In the genomic region with DNA sequence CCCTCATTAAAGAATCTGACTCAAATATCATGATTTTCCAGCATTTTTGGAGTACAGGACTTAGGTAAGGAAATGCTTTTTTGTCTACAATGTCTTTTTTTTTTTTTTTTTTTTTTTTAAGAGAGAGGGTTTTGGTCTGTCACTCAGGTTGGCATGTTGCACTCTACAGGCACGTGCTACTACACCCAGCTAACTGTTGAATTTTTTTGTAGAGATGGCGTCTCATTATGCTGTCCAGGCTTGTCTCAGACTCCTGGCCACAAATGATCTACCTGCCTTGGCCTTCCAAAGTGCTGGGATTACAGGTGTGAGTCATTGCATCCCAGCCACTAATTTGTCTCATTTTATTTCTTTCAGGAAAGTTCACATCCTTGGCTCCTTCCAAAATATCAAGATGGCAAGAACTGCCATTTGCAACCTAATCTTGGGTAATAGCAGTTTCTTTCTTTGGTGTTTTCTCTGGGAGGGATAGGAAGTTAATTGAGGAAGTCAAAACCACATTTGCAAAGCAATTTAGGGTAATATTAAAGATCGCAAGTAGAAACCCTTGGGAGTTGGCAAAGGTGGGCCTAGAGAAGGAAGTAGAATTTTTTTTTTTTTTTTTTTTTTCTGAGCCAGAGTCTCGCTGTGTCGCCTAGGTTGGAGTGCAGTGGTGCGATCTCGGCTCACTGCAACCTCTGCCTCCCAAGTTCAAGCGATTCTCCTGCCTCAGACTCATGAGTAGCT, we compare ENCODE assay signal across 16 cellular contexts. TPM values are rescaled to one million over a fixed set of nuclear protein-coding genes. Genes with fewer than 3 reads are reported as not detected.
DNase-seq lines count a peak whose midpoint lies in the region; ATAC-seq and TF ChIP-seq lines count a peak whose summit lies in the region.
"Had no signal": no experiment of that assay in that cellular context is flagged by ENCODE, and none has a peak within 500 bp of the region (broad histone marks: within the 10 kb centered on the region; RNA-seq: fewer than 3 reads in every experiment).

No MANE protein-coding gene starts in this region.

- H3K4me3 ChIP-seq in upper lobe of right lung, result no peak overlapping the region
- no peak overlapping the region for H3K4me3 ChIP-seq in suprapubic skin
- H3K4me3 ChIP-seq: gastroesophageal sphincter, prostate gland had no signal

- H3K27me3 ChIP-seq in upper lobe of right lung (no peaks in the 10 kb centered on the region), suprapubic skin (no peaks in the 10 kb centered on the region)
- H3K27me3 ChIP-seq: gastroesophageal sphincter had no signal

- no peak for TF ChIP-seq EP300 in suprapubic skin (IDR thresholded peaks at IDR 0.05)

- peaks cover 27% of the 10 kb centered on the region for H3K36me3 Mint-ChIP-seq in stimulated activated naive CD8-positive, alpha-beta T cell treated with anti-CD3 and anti-CD28 coated beads, Interleukin-15, Interleukin-2, amounts not matched to agents 100 ng/mL and 50 ng/mL, for 24 hours (ENCODE audit: low read depth)
- peaks cover 32% of the 10 kb centered on the region for H3K36me3 Mint-ChIP-seq in dendritic cell treated with granulocyte-macrophage colony-stimulating factor and Interleukin-4, amounts not matched to agents 40 ng/mL and 50 ng/mL, for 4 days (ENCODE audit: low read depth)

- H3K9me3 Mint-ChIP-seq in stimulated activated naive CD8-positive, alpha-beta T cell treated with anti-CD3 and anti-CD28 coated beads, Interleukin-15, Interleukin-2, amounts not matched to agents 100 ng/mL and 50 ng/mL, for 24 hours, result no peaks in the 10 kb centered on the region
- no peaks in the 10 kb centered on the region for H3K9me3 Mint-ChIP-seq in dendritic cell treated with granulocyte-macrophage colony-stimulating factor and Interleukin-4, amounts not matched to agents 40 ng/mL and 50 ng/mL, for 4 days

- H3K4me1 ChIP-seq in upper lobe of right lung, result no peaks in the 10 kb centered on the region
- no peaks in the 10 kb centered on the region for H3K4me1 ChIP-seq in suprapubic skin
- H3K4me1 ChIP-seq: prostate gland had no signal

- H3K36me3 ChIP-seq in upper lobe of right lung (peaks cover 32% of the 10 kb centered on the region), suprapubic skin (peaks cover 33% of the 10 kb centered on the region)
- H3K36me3 ChIP-seq: prostate gland had no signal

- POLR2A ChIA-PET in RWPE1 (lab: Yijun Ruan, JAX; ENCODE audit: low non-redundant PET), result no interaction called here

- DNase-seq in stimulated activated naive CD8-positive, alpha-beta T cell treated with anti-CD3 and anti-CD28 coated beads, Interleukin-15, Interleukin-2, amounts not matched to agents 100 U/mL and 50 U/mL, for 24 hours, result no peak
- DNase-seq in RWPE1 (ENCODE audit: low spot score) (peak; percentile 47), upper lobe of right lung (no peak), suprapubic skin (ENCODE audit: low spot score in 2 of 2) (no peak)
- DNase-seq: activated naive CD4-positive, alpha-beta T cell; effector memory CD4-positive, alpha-beta T cell; NCI-H1417; NCI-H226; RPMI8226; stimulated activated CD4-positive, alpha-beta T cell treated with anti-CD3 and anti-CD28 coated beads, Interleukin-12 subunit alpha, Interleukin-12 subunit beta, amount 100 ng/mL, for 4 hours had no signal

- CTCF ChIA-PET in RWPE1 (lab: Yijun Ruan, JAX), result no interaction called here

- H3K4me3 Mint-ChIP-seq in stimulated activated naive CD8-positive, alpha-beta T cell treated with anti-CD3 and anti-CD28 coated beads, Interleukin-15, Interleukin-2, amounts not matched to agents 100 ng/mL and 50 ng/mL, for 24 hours, result no peak overlapping the region
- no peak overlapping the region for H3K4me3 Mint-ChIP-seq in dendritic cell treated with granulocyte-macrophage colony-stimulating factor and Interleukin-4, amounts not matched to agents 40 ng/mL and 50 ng/mL, for 4 days

- no peak for ATAC-seq in stimulated activated naive CD8-positive, alpha-beta T cell treated with anti-CD3 and anti-CD28 coated beads, Interleukin-15, Interleukin-2, amounts not matched to agents 100 U/mL and 50 U/mL, for 24 hours
- ATAC-seq in upper lobe of right lung (peak; percentile 73), SK-N-SH treated with all-trans-retinoic acid at 6 μM for 48 hours (no peak), HG03159 (IDR thresholded peaks at IDR 0.05; ENCODE audit: unreplicated experiment) (no peak)
- ATAC-seq: gastroesophageal sphincter had no signal

- TF ChIP-seq CTCF in RWPE1 (conservative IDR thresholded peaks at IDR 0.05; ENCODE audit: low read depth) (no peak), upper lobe of right lung (IDR thresholded peaks at IDR 0.05) (no peak), suprapubic skin (IDR thresholded peaks at IDR 0.05) (no peak)

- intact Hi-C loops in dendritic cell treated with granulocyte-macrophage colony-stimulating factor and Interleukin-4, amounts not matched to agents 40 ng/mL and 50 ng/mL, for 4 days (cut with micrococcal nuclease), result no loop called here
- intact Hi-C loops in upper lobe of right lung (cut with DNase I), result no loop called here

- 78% methylated on average over 8 of the region's 8 CpGs for WGBS in suprapubic skin

- H3K27ac ChIP-seq in RWPE1 (peak overlapping the region; percentile 71), upper lobe of right lung (no peak overlapping the region), suprapubic skin (no peak overlapping the region)
- H3K27ac ChIP-seq: gastroesophageal sphincter, prostate gland had no signal

- TF ChIP-seq POLR2A in suprapubic skin (IDR thresholded peaks at IDR 0.05), result no peak

- H3K4me1 Mint-ChIP-seq in stimulated activated naive CD8-positive, alpha-beta T cell treated with anti-CD3 and anti-CD28 coated beads, Interleukin-15, Interleukin-2, amounts not matched to agents 100 ng/mL and 50 ng/mL, for 24 hours (ENCODE audit: low read depth), result peaks cover 9% of the 10 kb centered on the region
- H3K4me1 Mint-ChIP-seq in dendritic cell treated with granulocyte-macrophage colony-stimulating factor and Interleukin-4, amounts not matched to agents 40 ng/mL and 50 ng/mL, for 4 days (ENCODE audit: low read depth), result peaks cover 10% of the 10 kb centered on the region

- peak overlapping the region; percentile 7 for H3K27ac Mint-ChIP-seq in stimulated activated naive CD8-positive, alpha-beta T cell treated with anti-CD3 and anti-CD28 coated beads, Interleukin-15, Interleukin-2, amounts not matched to agents 100 ng/mL and 50 ng/mL, for 24 hours
- peak overlapping the region; percentile 36 for H3K27ac Mint-ChIP-seq in dendritic cell treated with granulocyte-macrophage colony-stimulating factor and Interleukin-4, amounts not matched to agents 40 ng/mL and 50 ng/mL, for 4 days

- H3K27me3 Mint-ChIP-seq in stimulated activated naive CD8-positive, alpha-beta T cell treated with anti-CD3 and anti-CD28 coated beads, Interleukin-15, Interleukin-2, amounts not matched to agents 100 ng/mL and 50 ng/mL, for 24 hours, result no peaks in the 10 kb centered on the region
- no peaks in the 10 kb centered on the region for H3K27me3 Mint-ChIP-seq in dendritic cell treated with granulocyte-macrophage colony-stimulating factor and Interleukin-4, amounts not matched to agents 40 ng/mL and 50 ng/mL, for 4 days

- H3K9me3 ChIP-seq in upper lobe of right lung (no peaks in the 10 kb centered on the region), suprapubic skin (no peaks in the 10 kb centered on the region)
- H3K9me3 ChIP-seq: gastroesophageal sphincter, prostate gland had no signal

TF ChIP-seq in SK-N-SH treated with all-trans-retinoic acid at 6 μM for 48 hours, 23 proteins besides CTCF, POLR2A, EP300 and RAD21 (continues in another document):
- no peak for TF ChIP-seq CSDC2 (CRISPR knock-in tag; IDR thresholded peaks at IDR 0.05)
- TF ChIP-seq ARNTL (CRISPR knock-in tag; IDR thresholded peaks at IDR 0.05; ENCODE audit: borderline replicate concordance, low read depth), result no peak
- TF ChIP-seq TCF4 (CRISPR knock-in tag; IDR thresholded peaks at IDR 0.05; ENCODE audit: borderline replicate concordance), result no peak
- no peak for TF ChIP-seq ESRRG (CRISPR knock-in tag; IDR thresholded peaks at IDR 0.05)
- TF ChIP-seq, protein P1, sequence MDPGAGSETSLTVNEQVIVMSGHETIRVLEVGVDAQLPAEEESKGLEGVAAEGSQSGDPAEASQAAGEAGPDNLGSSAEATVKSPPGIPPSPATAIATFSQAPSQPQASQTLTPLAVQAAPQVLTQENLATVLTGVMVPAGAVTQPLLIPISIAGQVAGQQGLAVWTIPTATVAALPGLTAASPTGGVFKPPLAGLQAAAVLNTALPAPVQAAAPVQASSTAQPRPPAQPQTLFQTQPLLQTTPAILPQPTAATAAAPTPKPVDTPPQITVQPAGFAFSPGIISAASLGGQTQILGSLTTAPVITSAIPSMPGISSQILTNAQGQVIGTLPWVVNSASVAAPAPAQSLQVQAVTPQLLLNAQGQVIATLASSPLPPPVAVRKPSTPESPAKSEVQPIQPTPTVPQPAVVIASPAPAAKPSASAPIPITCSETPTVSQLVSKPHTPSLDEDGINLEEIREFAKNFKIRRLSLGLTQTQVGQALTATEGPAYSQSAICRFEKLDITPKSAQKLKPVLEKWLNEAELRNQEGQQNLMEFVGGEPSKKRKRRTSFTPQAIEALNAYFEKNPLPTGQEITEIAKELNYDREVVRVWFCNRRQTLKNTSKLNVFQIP (CRISPR knock-in tag; IDR thresholded peaks at IDR 0.05; ENCODE audit: borderline replicate concordance, low read depth), result no peak
- no peak for TF ChIP-seq ZNF8 (CRISPR knock-in tag; IDR thresholded peaks at IDR 0.05)
- TF ChIP-seq TOX (CRISPR knock-in tag; IDR thresholded peaks at IDR 0.05; ENCODE audit: borderline replicate concordance), result no peak
- no peak for TF ChIP-seq OSR1 (CRISPR knock-in tag; IDR thresholded peaks at IDR 0.05)
- TF ChIP-seq GLIS3 (CRISPR knock-in tag; IDR thresholded peaks at IDR 0.05), result no peak
- no peak for TF ChIP-seq PATZ1 (CRISPR knock-in tag; IDR thresholded peaks at IDR 0.05; ENCODE audit: borderline replicate concordance)
- TF ChIP-seq RARB (CRISPR knock-in tag; IDR thresholded peaks at IDR 0.05), result no peak
- no peak for TF ChIP-seq SNAI2 (CRISPR knock-in tag; IDR thresholded peaks at IDR 0.05)
- TF ChIP-seq PPARA (CRISPR knock-in tag; IDR thresholded peaks at IDR 0.05; ENCODE audit: borderline replicate concordance), result no peak

RNA-seq across cellular contexts. Expression of gene PNO1, which starts 15.5 kb away (rescaled TPM):
- total RNA-seq in upper lobe of right lung, result 12.0 TPM
- total RNA-seq in suprapubic skin, result 10 to 100 TPM in 3 of 4 donors, 1 to 10 TPM in 1; 8.4 to 20.2 (median 15.5) TPM
